14 cellular contexts compared by ENCODE assay signal in the genomic region with DNA sequence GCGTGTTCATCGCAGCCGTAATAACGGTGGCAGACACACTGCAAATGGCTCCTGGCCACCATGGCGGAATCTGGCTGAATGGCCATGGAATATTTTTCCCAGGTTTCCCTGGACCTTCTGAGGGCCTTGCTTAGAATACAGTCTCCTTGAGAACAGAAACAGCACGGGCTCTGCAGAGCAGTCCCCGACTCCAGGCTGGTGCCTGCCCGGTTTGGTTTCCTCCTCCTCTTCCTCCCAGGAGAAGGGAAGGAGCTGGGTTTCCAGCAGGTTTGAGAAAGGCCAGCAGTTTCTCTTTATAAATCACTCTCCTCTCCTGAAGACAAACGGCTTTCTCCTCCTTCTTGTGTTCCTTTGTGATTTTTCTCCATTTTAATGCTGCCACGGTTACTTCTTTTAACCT.
DNase-seq lines count a peak whose midpoint lies in the region; ATAC-seq and TF ChIP-seq lines count a peak whose summit lies in the region.
"Had no signal": no experiment of that assay in that cellular context is flagged by ENCODE, and none has a peak within 500 bp of the region (broad histone marks: within the 10 kb centered on the region; RNA-seq: fewer than 3 reads in every experiment).

No MANE protein-coding gene starts in this region.

- H3K27me3 ChIP-seq in Caco-2 (replicated peaks; ENCODE audit: control insufficient read depth, insufficient read depth, low read length) (no peaks in the 10 kb centered on the region), SJCRH30 (no peaks in the 10 kb centered on the region), iPS-20b (ENCODE audit: insufficient read depth, low read length) (no peaks in the 10 kb centered on the region)

- H3K36me3 Mint-ChIP-seq in Caco-2 (ENCODE audit: insufficient read depth, unreplicated experiment) (peaks cover 6% of the 10 kb centered on the region), progenitor cell of endocrine pancreas (ENCODE audit: insufficient read depth) (no peaks in the 10 kb centered on the region)

- H3K4me3 ChIP-seq in Caco-2 (ENCODE audit: low read depth, low read length) (no peak overlapping the region), SJCRH30 (peak overlapping the region; percentile 23), iPS-20b (ENCODE audit: low read length) (no peak overlapping the region)

- H3K9me3 Mint-ChIP-seq in Caco-2 (ENCODE audit: unreplicated experiment), result peaks cover 8% of the 10 kb centered on the region
- H3K9me3 Mint-ChIP-seq in progenitor cell of endocrine pancreas (ENCODE audit: low read depth), result peaks cover 1% of the 10 kb centered on the region
- H3K9me3 Mint-ChIP-seq: stimulated activated naive CD8-positive, alpha-beta T cell treated with anti-CD3 and anti-CD28 coated beads, Interleukin-15, Interleukin-2, amounts not matched to agents 100 ng/mL and 50 ng/mL, for 24 hours had no signal

- peak overlapping the region; percentile 100 for H3K27ac Mint-ChIP-seq in Caco-2 (ENCODE audit: unreplicated experiment)
- peak overlapping the region; percentile 93 for H3K27ac Mint-ChIP-seq in progenitor cell of endocrine pancreas
- H3K27ac Mint-ChIP-seq: stimulated activated naive CD8-positive, alpha-beta T cell treated with anti-CD3 and anti-CD28 coated beads, Interleukin-15, Interleukin-2, amounts not matched to agents 100 ng/mL and 50 ng/mL, for 24 hours had no signal

- DNase-seq in Caco-2 (no peak), SJCRH30 (peak in 1 of 2 experiments; percentile 32), progenitor cell of endocrine pancreas (ENCODE audit: low spot score, unreplicated experiment) (no peak), nucleus accumbens (lab: John Stamatoyannopoulos, UW) (no peak), NCI-H446 (lab: John Stamatoyannopoulos, UW) (no peak), ACHN (no peak)
- DNase-seq: activated CD4-positive, CD25-positive, alpha-beta regulatory T cell treated with anti-CD3 and anti-CD28 coated beads, Interleukin-2, amount 50 U/mL, for 72 hours; H7; NCI-H510A; occipital lobe; stimulated activated CD4-positive, alpha-beta T cell treated with anti-CD3 and anti-CD28 coated beads, Interleukin-1b, Interleukin-23, amount 100 ng/mL, for 48 hours had no signal

- CTCF ChIA-PET in Caco-2 (lab: Charles Lee), result interaction anchor here (0.7 kb wide), 1 partner anchor 51 kb away, joined by 4 read pairs; no protein-coding TSS in a partner anchor

- H3K36me3 ChIP-seq in Caco-2 (ENCODE audit: control insufficient read depth, insufficient read depth, low read length), result no peaks in the 10 kb centered on the region
- H3K36me3 ChIP-seq in SJCRH30, result no peaks in the 10 kb centered on the region
- H3K36me3 ChIP-seq in iPS-20b (ENCODE audit: insufficient read depth, low read depth, low read length), result no peaks in the 10 kb centered on the region

- peaks cover 65% of the 10 kb centered on the region for H3K4me1 ChIP-seq in Caco-2
- H3K4me1 ChIP-seq in SJCRH30, result peaks cover 28% of the 10 kb centered on the region
- H3K4me1 ChIP-seq in iPS-20b (ENCODE audit: insufficient read depth, low read length), result peaks cover 8% of the 10 kb centered on the region

- POLR2A ChIA-PET in Caco-2 (lab: Charles Lee), result interaction anchor here (0.7 to 1.0 kb wide), 3 partner anchors 12 to 223 kb away, joined by 3 to 6 read pairs (median 3); no protein-coding TSS in a partner anchor

- H3K27ac ChIP-seq in SJCRH30 (peak overlapping the region; percentile 71), iPS-20b (ENCODE audit: low read length) (no peak overlapping the region)

- H3K9me3 ChIP-seq in Caco-2, result no peaks in the 10 kb centered on the region
- H3K9me3 ChIP-seq in SJCRH30 (replicated peaks), result no peaks in the 10 kb centered on the region
- H3K9me3 ChIP-seq in iPS-20b (ENCODE audit: insufficient read depth, low read depth, low read length), result no peaks in the 10 kb centered on the region

- ATAC-seq in GM21619 (IDR thresholded peaks at IDR 0.05; ENCODE audit: unreplicated experiment), result no peak

- H3K4me1 Mint-ChIP-seq in Caco-2 (ENCODE audit: low read depth, unreplicated experiment) (peaks cover 41% of the 10 kb centered on the region), progenitor cell of endocrine pancreas (ENCODE audit: low read depth) (peaks cover 53% of the 10 kb centered on the region)

- H3K4me3 Mint-ChIP-seq in Caco-2 (ENCODE audit: unreplicated experiment) (peak overlapping the region; percentile 44), progenitor cell of endocrine pancreas (ENCODE audit: low read depth) (peak overlapping the region; percentile 0)
- H3K4me3 Mint-ChIP-seq: stimulated activated naive CD8-positive, alpha-beta T cell treated with anti-CD3 and anti-CD28 coated beads, Interleukin-15, Interleukin-2, amounts not matched to agents 100 ng/mL and 50 ng/mL, for 24 hours had no signal

- in situ Hi-C loops in ACHN (cut with HindIII; ENCODE audit: low pct_ligation_motif_present, low pct_unique_long_range_greater_than_20kb, low sequenced_read_pairs), result no loop called here

- intact Hi-C loops in Caco-2 (cut with micrococcal nuclease; ENCODE audit: unreplicated experiment), result loop anchor here (1.0 to 2.0 kb wide), 2 partner anchors 45 to 112 kb away; no protein-coding TSS in a partner anchor

- peak overlapping the region; percentile 30; the same call in 1 of the 2 replicates for H3K9ac ChIP-seq in iPS-20b (ENCODE audit: low read depth, low read length)

- H3K27me3 Mint-ChIP-seq in Caco-2 (ENCODE audit: insufficient read depth, unreplicated experiment) (no peaks in the 10 kb centered on the region), progenitor cell of endocrine pancreas (no peaks in the 10 kb centered on the region)
- H3K27me3 Mint-ChIP-seq: stimulated activated naive CD8-positive, alpha-beta T cell treated with anti-CD3 and anti-CD28 coated beads, Interleukin-15, Interleukin-2, amounts not matched to agents 100 ng/mL and 50 ng/mL, for 24 hours had no signal

- TF ChIP-seq CTCF in Caco-2 (IDR thresholded peaks at IDR 0.05; ENCODE audit: insufficient read depth in 1 of 2, low read depth in 1 of 2, low read length in 1 of 2, severe bottlenecking in 1 of 2, unreplicated experiment in 1 of 2) (no peak), progenitor cell of endocrine pancreas (IDR thresholded peaks at IDR 0.05; ENCODE audit: unreplicated experiment) (no peak)

- BruUV-seq in Caco-2 (replicated peaks; lab: Mats Ljungman, UMichigan), result TSS peak; percentile 22
